19 cellular contexts compared by ENCODE assay signal in genomic region chr10:44196336-44196735, GRCh38.
DNase-seq lines count a peak whose midpoint lies in the region; ATAC-seq, FAIRE-seq and TF ChIP-seq lines count a peak whose summit lies in the region.
"Had no signal": no experiment of that assay in that cellular context is flagged by ENCODE, and none has a peak within 500 bp of the region (broad histone marks: within the 10 kb centered on the region; RNA-seq: fewer than 3 reads in every experiment).

No MANE protein-coding gene starts in this region.

- in situ Hi-C loops in HepG2 (cut with HindIII; ENCODE audit: extremely low pct_ligation_motif_present, low pct_unique_long_range_greater_than_20kb): no loop called here

- H2BK5ac ChIP-seq in mesenchymal stem cell (ENCODE audit: low read depth, low read length, poor library complexity, severe bottlenecking): no peak overlapping the region

- no TSS peak for BruUV-seq in HepG2 (replicated peaks; lab: Mats Ljungman, UMichigan)

- CTCF ChIA-PET in HepG2 (lab: Yijun Ruan, JAX; ENCODE audit: low intra/inter-chr PET ratio, low total read pairs): no interaction called here

- no peaks in the 10 kb centered on the region for H4K20me1 ChIP-seq in HepG2 (ENCODE audit: insufficient read depth, low read length)

- no peak overlapping the region for H3K23ac ChIP-seq in mesenchymal stem cell (ENCODE audit: low read length in 2 of 2)

- no peak for ATAC-seq in HepG2
- no peak for ATAC-seq in right lobe of liver
- ATAC-seq in GM18858 (IDR thresholded peaks at IDR 0.05; ENCODE audit: unreplicated experiment): no peak
- no peak for ATAC-seq in HG03469 (IDR thresholded peaks at IDR 0.05; ENCODE audit: unreplicated experiment)
- ATAC-seq: GM23338 had no signal

- no peaks in the 10 kb centered on the region for H3K79me1 ChIP-seq in mesenchymal stem cell (replicated peaks; ENCODE audit: low read length, poor library complexity, severe bottlenecking)

- no peaks in the 10 kb centered on the region for H3K27me3 ChIP-seq in HepG2 (ENCODE audit: control insufficient read depth in 1 of 2, insufficient read depth in 2 of 2, low read length in 2 of 2)
- no peaks in the 10 kb centered on the region for H3K27me3 ChIP-seq in right lobe of liver
- H3K27me3 ChIP-seq in mesenchymal stem cell (ENCODE audit: control insufficient read depth in 1 of 2, insufficient read depth in 1 of 2, low read length in 2 of 2): no peaks in the 10 kb centered on the region
- no peaks in the 10 kb centered on the region for H3K27me3 ChIP-seq in parathyroid adenoma (ENCODE audit: control insufficient read depth, insufficient read depth, low read length)
- H3K27me3 ChIP-seq: BE2C had no signal

- peak overlapping the region; percentile 67 for H2AK5ac ChIP-seq in mesenchymal stem cell (ENCODE audit: low read length, severe bottlenecking)

- no peaks in the 10 kb centered on the region for H3K79me2 ChIP-seq in HepG2 (ENCODE audit: insufficient read depth, low read length)
- H3K79me2 ChIP-seq in parathyroid adenoma: no peaks in the 10 kb centered on the region

- H3K4me3 ChIP-seq in HepG2 (replicated peaks in 1 of 3; ENCODE audit: insufficient read depth in 1 of 3, low read depth in 2 of 3, low read length in 3 of 3): no peak overlapping the region
- no peak overlapping the region for H3K4me3 ChIP-seq in right lobe of liver
- H3K4me3 ChIP-seq in mesenchymal stem cell (ENCODE audit: insufficient read depth in 1 of 2, low read depth in 1 of 2, low read length in 2 of 2): no peak overlapping the region
- no peak overlapping the region for H3K4me3 ChIP-seq in parathyroid adenoma (ENCODE audit: low read depth, low read length)
- H3K4me3 ChIP-seq: GM23338 had no signal

- H2AFZ ChIP-seq in HepG2 (ENCODE audit: low read length) (no peak overlapping the region), mesenchymal stem cell (ENCODE audit: low read depth, low read length) (no peak overlapping the region), parathyroid adenoma (peak overlapping the region; percentile 47)
- H2AFZ ChIP-seq: GM23338 had no signal

- WGBS in HepG2 (ENCODE audit: low lambda C conversion rate): 68% methylated on average over 5 of the region's 5 CpGs
- WGBS in right lobe of liver (ENCODE audit: insufficient coverage, low coverage, low lambda C conversion rate, missing lambda C conversion rate): 91% methylated on average over 4 of the region's 5 CpGs
- 90% methylated on average over 3 of the region's 5 CpGs for WGBS in mesenchymal stem cell

- DNase-seq in HepG2 (ENCODE audit: low spot score) (no peak), right lobe of liver (no peak), mesenchymal stem cell (no peak), NCI-H345 treated with DMSO at 0.1 percent for 48 hours (lab: John Stamatoyannopoulos, UW; ENCODE audit: unreplicated experiment) (no peak)
- DNase-seq: BE2C; CD4-positive, alpha-beta memory T cell; DMS153; DMS79 treated with DMSO at 0.1 percent for 48 hours; EL; H9 had no signal

- POLR2A ChIA-PET in HepG2 (lab: Yijun Ruan, JAX): interaction anchor here (2.1 to 2.6 kb wide), 2 partner anchors 39 to 40 kb away, joined by 7 to 11 read pairs; no protein-coding TSS in a partner anchor

- TF ChIP-seq POLR2A in HepG2 (IDR thresholded peaks at IDR 0.05; ENCODE audit: insufficient read depth in 1 of 2, low read depth in 2 of 2, low read length in 2 of 2) (no peak), right lobe of liver (IDR thresholded peaks at IDR 0.05) (no peak)

- peak overlapping the region; percentile 44 for H2BK15ac ChIP-seq in mesenchymal stem cell (ENCODE audit: low read depth, poor library complexity, severe bottlenecking)

- no peak overlapping the region for H2BK12ac ChIP-seq in mesenchymal stem cell (ENCODE audit: low read length in 2 of 2)

- TF ChIP-seq RAD21 in HepG2 (CRISPR knock-in tag; IDR thresholded peaks at IDR 0.05): no peak

- H3K9ac ChIP-seq in HepG2 (ENCODE audit: insufficient read depth, low read depth, low read length): no peak overlapping the region
- no peak overlapping the region for H3K9ac ChIP-seq in mesenchymal stem cell (ENCODE audit: low read length)
- H3K9ac ChIP-seq in parathyroid adenoma: no peak overlapping the region

- FAIRE-seq in HepG2 (lab: Jason Lieb, UNC): no peak
- FAIRE-seq: A204.1, D721Med, G401.6, GM12891 had no signal

- TF ChIP-seq EP300 in HepG2 (IDR thresholded peaks at IDR 0.05; ENCODE audit: low read depth in 2 of 2, low read length in 2 of 2): no peak
- TF ChIP-seq EP300 in HepG2 (CRISPR knock-in tag; IDR thresholded peaks at IDR 0.05; ENCODE audit: borderline replicate concordance): no peak

- no peak for TF ChIP-seq CTCF in HepG2 (CRISPR knock-in tag; IDR thresholded peaks at IDR 0.05)
- no peak for TF ChIP-seq CTCF in right lobe of liver (IDR thresholded peaks at IDR 0.05)
- TF ChIP-seq CTCF in parathyroid adenoma (IDR thresholded peaks at IDR 0.05): no peak

- no peak overlapping the region for H3K4ac ChIP-seq in mesenchymal stem cell (ENCODE audit: low read depth in 1 of 2, low read length in 2 of 2)

- peaks cover 83% of the 10 kb centered on the region for H3K4me1 ChIP-seq in HepG2 (ENCODE audit: insufficient read depth, low read length)
- H3K4me1 ChIP-seq in right lobe of liver: peaks cover 0 to 15% (median 6%) of the 10 kb centered on the region in 4 donors
- peaks cover 24% of the 10 kb centered on the region for H3K4me1 ChIP-seq in mesenchymal stem cell (ENCODE audit: control insufficient read depth, insufficient read depth, low read depth, low read length)
- H3K4me1 ChIP-seq in parathyroid adenoma: peaks cover 37% of the 10 kb centered on the region
- H3K4me1 ChIP-seq: BE2C had no signal

- H4K91ac ChIP-seq in mesenchymal stem cell (ENCODE audit: low read length): peak overlapping the region; percentile 23

- H3K18ac ChIP-seq in mesenchymal stem cell (ENCODE audit: low read depth in 1 of 2, low read length in 2 of 2): no peak overlapping the region

- intact Hi-C loops in HepG2 (cut with micrococcal nuclease; ENCODE audit: unreplicated experiment): no loop called here
- intact Hi-C loops in right lobe of liver (cut with DNase I): no loop called here

- H4K8ac ChIP-seq in mesenchymal stem cell (ENCODE audit: low read length): no peak overlapping the region

- no peak overlapping the region for H3K14ac ChIP-seq in mesenchymal stem cell (ENCODE audit: low read length in 2 of 2)

- peak overlapping the region; percentile 80 for H3K4me2 ChIP-seq in HepG2 (ENCODE audit: low read depth, low read length)
- no peak overlapping the region for H3K4me2 ChIP-seq in mesenchymal stem cell (ENCODE audit: low read length, poor library complexity, severe bottlenecking)
- no peak overlapping the region for H3K4me2 ChIP-seq in parathyroid adenoma (ENCODE audit: low read length)
- H3K4me2 ChIP-seq: GM23338 had no signal

- H2BK120ac ChIP-seq in mesenchymal stem cell (ENCODE audit: low read depth, low read length): peak overlapping the region; percentile 11

- H3K27ac ChIP-seq in HepG2 (ENCODE audit: extremely low read length, insufficient read depth, low read length) (peak overlapping the region; percentile 76), right lobe of liver (peak overlapping the region in 1 of 3 donors; percentile 30), mesenchymal stem cell (ENCODE audit: low read length, poor library complexity, severe bottlenecking) (no peak overlapping the region), parathyroid adenoma (no peak overlapping the region)
- H3K27ac ChIP-seq: C4-2B had no signal

- H3K9me3 ChIP-seq in HepG2 (ENCODE audit: low read length) (no peaks in the 10 kb centered on the region), right lobe of liver (no peaks in the 10 kb centered on the region), mesenchymal stem cell (ENCODE audit: control insufficient read depth, low read length) (no peaks in the 10 kb centered on the region), parathyroid adenoma (ENCODE audit: control insufficient read depth, low read length) (no peaks in the 10 kb centered on the region)
- H3K9me3 ChIP-seq: BE2C had no signal

- H3K36me3 ChIP-seq in HepG2 (replicated peaks in 1 of 2; ENCODE audit: control insufficient read depth in 1 of 2, insufficient read depth in 2 of 2, low read length in 2 of 2) (no peaks in the 10 kb centered on the region), right lobe of liver (no peaks in the 10 kb centered on the region), mesenchymal stem cell (ENCODE audit: control insufficient read depth in 1 of 2, insufficient read depth in 2 of 2, low read depth in 1 of 2, low read length in 2 of 2) (no peaks in the 10 kb centered on the region), parathyroid adenoma (ENCODE audit: control insufficient read depth, insufficient read depth, low read length) (no peaks in the 10 kb centered on the region)
- H3K36me3 ChIP-seq: BE2C had no signal

TF ChIP-seq in HepG2, 621 proteins besides CTCF, POLR2A, EP300 and RAD21 (continues in another document):
- TF ChIP-seq ZFY (CRISPR knock-in tag; IDR thresholded peaks at IDR 0.05) (peak; percentile 33; the same call in 1 of the 2 replicates), HOXA7 (CRISPR knock-in tag; IDR thresholded peaks at IDR 0.05) (no peak), HDAC1 (CRISPR knock-in tag; IDR thresholded peaks at IDR 0.05) (0 out of 2 replicates have a peak, but pooled peaks have one; percentile 3), MEF2D (CRISPR knock-in tag; IDR thresholded peaks at IDR 0.05) (no peak)
